Comparison of ENCODE assay signal across 24 cellular contexts in the genomic region with DNA sequence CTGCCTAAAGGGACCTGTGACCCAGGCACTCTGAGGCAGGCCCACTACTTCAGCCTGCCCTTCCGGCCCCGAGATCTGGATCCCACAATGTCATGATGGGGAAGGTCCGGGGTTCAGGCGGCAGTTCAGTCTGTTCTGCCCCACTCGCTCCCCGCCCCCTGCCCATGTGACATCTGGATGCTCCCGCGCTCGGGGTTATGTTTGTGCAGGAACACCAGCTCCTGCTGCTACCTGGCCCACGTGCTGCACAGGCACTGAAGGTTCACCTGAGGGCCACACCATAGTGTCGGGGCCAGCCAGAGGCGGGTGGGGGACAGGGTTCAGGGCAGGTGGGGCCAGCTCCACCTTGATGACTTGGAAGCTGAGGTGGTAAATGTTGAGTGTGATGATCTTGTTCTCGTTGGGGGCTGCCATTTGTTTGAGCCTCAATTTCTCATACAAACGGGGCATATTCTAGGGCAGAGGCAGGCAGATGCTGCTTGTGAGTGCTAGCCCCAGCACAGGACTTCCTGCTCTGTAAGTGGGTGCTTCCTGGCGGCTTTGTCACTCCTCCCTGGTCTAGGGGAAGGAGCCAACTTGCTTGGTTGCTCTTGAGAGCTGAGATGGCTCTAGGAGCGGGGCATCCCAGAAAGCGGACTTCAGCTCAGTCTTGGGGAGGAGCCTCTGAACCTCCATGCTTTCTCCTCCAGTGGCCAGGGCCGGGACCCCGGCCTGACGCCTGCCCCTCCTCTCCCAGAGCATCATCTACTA. TPM values are rescaled to one million over a fixed set of nuclear protein-coding genes. Genes with fewer than 3 reads are reported as not detected.
DNase-seq lines count a peak whose midpoint lies in the region; ATAC-seq lines count a peak whose summit lies in the region.
"Had no signal": no experiment of that assay in that cellular context is flagged by ENCODE, and none has a peak within 500 bp of the region (broad histone marks: within the 10 kb centered on the region; RNA-seq: fewer than 3 reads in every experiment).

No MANE protein-coding gene starts in this region.

- DNase-seq in DMS53 (lab: John Stamatoyannopoulos, UW) (peak; percentile 29), DMS53 treated with DMSO at 0.1 percent for 48 hours (lab: John Stamatoyannopoulos, UW; ENCODE audit: unreplicated experiment) (no peak), GDM1 (lab: John Stamatoyannopoulos, UW) (peak; percentile 17), NCI-H2107 (lab: John Stamatoyannopoulos, UW) (no peak)
- no peak for DNase-seq in activated naive CD4-positive, alpha-beta T cell treated with anti-CD3 and anti-CD28 coated beads, Interleukin-2, amount 50 U/mL, for 72 hours (ENCODE audit: low spot score in 2 of 2)
- DNase-seq in naive thymus-derived CD4-positive, alpha-beta T cell, result peak in 1 of 9 donors; percentile 37
- DNase-seq: adrenal gland; dermis blood vessel endothelial cell; GF-D8; hypothalamus; kidney; mesendoderm; NCI-H1436; NCI-H2171; NCI-H526 treated with DMSO at 0.1 percent for 48 hours; nephron progenitor cell; SIG-M5; stimulated activated CD4-positive, alpha-beta T cell treated with anti-CD3 and anti-CD28 coated beads, Interleukin-2, amount 100 ng/mL, for 48 hours; upper lobe of right lung had no signal

- H3K27ac ChIP-seq in naive thymus-derived CD4-positive, alpha-beta T cell (ENCODE audit: low read depth, low read length), result peak overlapping the region; percentile 55
- H3K27ac ChIP-seq: 22Rv1, adrenal gland, upper lobe of right lung had no signal

- H3K36me3 ChIP-seq in naive thymus-derived CD4-positive, alpha-beta T cell (ENCODE audit: control insufficient read depth in 2 of 3, insufficient read depth in 3 of 3, low read length in 3 of 3), result peaks cover 0 to 79% (median 10%) of the 10 kb centered on the region in 3 experiments

- H3K9me3 ChIP-seq in naive thymus-derived CD4-positive, alpha-beta T cell (ENCODE audit: control insufficient read depth in 2 of 3, low read length in 3 of 3), result no peaks in the 10 kb centered on the region
- H3K9me3 ChIP-seq: adrenal gland, upper lobe of right lung had no signal

- POLR2A ChIA-PET in naive thymus-derived CD4-positive, alpha-beta T cell (lab: Charles Lee), result interaction anchor here (0.5 to 2.5 kb wide), 8 partner anchors 10 to 890 kb away, joined by 3 to 13 read pairs (median 4); partner anchors contain the start of gene MALAT1

- H3K36me3 Mint-ChIP-seq in activated naive CD4-positive, alpha-beta T cell treated with anti-CD3 and anti-CD28 coated beads, Interleukin-2, amount 50 U/mL, for 72 hours, result peaks cover under 1 to 10% of the 10 kb centered on the region in 2 donors
- peaks cover 0 to 11% (median 4%) of the 10 kb centered on the region in 5 donors for H3K36me3 Mint-ChIP-seq in naive thymus-derived CD4-positive, alpha-beta T cell

- H3K4me1 ChIP-seq in naive thymus-derived CD4-positive, alpha-beta T cell (ENCODE audit: control insufficient read depth in 2 of 2, insufficient read depth in 2 of 2, low read length in 2 of 2), result peaks cover 8 to 20% of the 10 kb centered on the region in 2 donors

- H3K27me3 Mint-ChIP-seq in naive thymus-derived CD4-positive, alpha-beta T cell, result no peaks in the 10 kb centered on the region

- no peaks in the 10 kb centered on the region for H3K9me3 Mint-ChIP-seq in activated naive CD4-positive, alpha-beta T cell treated with anti-CD3 and anti-CD28 coated beads, Interleukin-2, amount 50 U/mL, for 72 hours
- no peaks in the 10 kb centered on the region for H3K9me3 Mint-ChIP-seq in naive thymus-derived CD4-positive, alpha-beta T cell
- H3K9me3 Mint-ChIP-seq: nephron progenitor cell had no signal

- peaks cover 11 to 26% (median 23%) of the 10 kb centered on the region in 7 donors for H3K4me1 Mint-ChIP-seq in naive thymus-derived CD4-positive, alpha-beta T cell

- no peak overlapping the region for H3K4me3 ChIP-seq in naive thymus-derived CD4-positive, alpha-beta T cell (ENCODE audit: low read length)
- H3K4me3 ChIP-seq: adrenal gland, GM12878, upper lobe of right lung had no signal

- no peak for ATAC-seq in activated naive CD4-positive, alpha-beta T cell treated with anti-CD3 and anti-CD28 coated beads, Interleukin-2, amount 50 U/mL, for 72 hours
- peak; percentile 24 for ATAC-seq in naive thymus-derived CD4-positive, alpha-beta T cell
- ATAC-seq in HG03442 (IDR thresholded peaks at IDR 0.05; ENCODE audit: unreplicated experiment), result no peak
- ATAC-seq in GM18517 (IDR thresholded peaks at IDR 0.05; ENCODE audit: unreplicated experiment), result no peak
- ATAC-seq: GM12878, upper lobe of right lung had no signal

- peak overlapping the region; percentile 75 to 94 for H3K27ac Mint-ChIP-seq in activated naive CD4-positive, alpha-beta T cell treated with anti-CD3 and anti-CD28 coated beads, Interleukin-2, amount 50 U/mL, for 72 hours
- peak overlapping the region; percentile 48 to 87 (median 73) for H3K27ac Mint-ChIP-seq in naive thymus-derived CD4-positive, alpha-beta T cell
- H3K27ac Mint-ChIP-seq: nephron progenitor cell had no signal

- CTCF ChIA-PET in naive thymus-derived CD4-positive, alpha-beta T cell (lab: Charles Lee), result no interaction called here

- H3K4me3 Mint-ChIP-seq in naive thymus-derived CD4-positive, alpha-beta T cell, result peak overlapping the region in 5 of 10 donors; percentile 0 to 39 (median 26)
- H3K4me3 Mint-ChIP-seq: nephron progenitor cell had no signal

- no peaks in the 10 kb centered on the region for H3K27me3 ChIP-seq in naive thymus-derived CD4-positive, alpha-beta T cell (ENCODE audit: control insufficient read depth in 2 of 2, insufficient read depth in 2 of 2, low read length in 2 of 2)
- H3K27me3 ChIP-seq: adrenal gland, upper lobe of right lung had no signal

- intact Hi-C loops in naive thymus-derived CD4-positive, alpha-beta T cell (cut with micrococcal nuclease), result no loop called here

RNA-seq across cellular contexts. Expression of gene SIPA1, which starts 4.3 kb away (rescaled TPM):
- total RNA-seq in activated naive CD4-positive, alpha-beta T cell treated with anti-CD3 and anti-CD28 coated beads, Interleukin-2, amount 50 U/mL, for 72 hours, result 100 to 1,000 TPM; 185 to 203 TPM
- total RNA-seq in naive thymus-derived CD4-positive, alpha-beta T cell, result 100 to 1,000 TPM; 145 to 249 (median 198) TPM
- 100 to 1,000 TPM in 1 of 2 donors, 10 to 100 TPM in 1; 90.3 to 184 TPM for polyA plus RNA-seq in naive thymus-derived CD4-positive, alpha-beta T cell

RNA-seq across cellular contexts. Expression of gene PCNX3, which starts 18.0 kb away (rescaled TPM):
- total RNA-seq in activated naive CD4-positive, alpha-beta T cell treated with anti-CD3 and anti-CD28 coated beads, Interleukin-2, amount 50 U/mL, for 72 hours, result 10 to 100 TPM; 34.8 to 48.1 TPM
- total RNA-seq in naive thymus-derived CD4-positive, alpha-beta T cell, result 10 to 100 TPM; 50.4 to 64.9 (median 56.6) TPM
- polyA plus RNA-seq in naive thymus-derived CD4-positive, alpha-beta T cell, result 1 to 10 TPM; 2.2 to 7.9 TPM

RNA-seq across cellular contexts. Expression of gene MAP3K11, which starts 19.5 kb away (rescaled TPM):
- total RNA-seq in activated naive CD4-positive, alpha-beta T cell treated with anti-CD3 and anti-CD28 coated beads, Interleukin-2, amount 50 U/mL, for 72 hours, result 10 to 100 TPM; 73.6 to 76.5 TPM
- 10 to 100 TPM; 63.3 to 91.1 (median 88.2) TPM for total RNA-seq in naive thymus-derived CD4-positive, alpha-beta T cell
- polyA plus RNA-seq in naive thymus-derived CD4-positive, alpha-beta T cell, result 10 to 100 TPM; 12.1 to 21.6 TPM

RNA-seq across cellular contexts. Expression of gene RELA, which starts 29.2 kb away (rescaled TPM):
- 10 to 100 TPM; 81.7 to 97.8 TPM for total RNA-seq in activated naive CD4-positive, alpha-beta T cell treated with anti-CD3 and anti-CD28 coated beads, Interleukin-2, amount 50 U/mL, for 72 hours
- 100 to 1,000 TPM; 106 to 303 (median 165) TPM for total RNA-seq in naive thymus-derived CD4-positive, alpha-beta T cell
- polyA plus RNA-seq in naive thymus-derived CD4-positive, alpha-beta T cell, result 10 to 100 TPM; 54.6 to 73.0 TPM

RNA-seq across cellular contexts. Expression of gene KCNK7, which starts 38.0 kb away (rescaled TPM):
- total RNA-seq in activated naive CD4-positive, alpha-beta T cell treated with anti-CD3 and anti-CD28 coated beads, Interleukin-2, amount 50 U/mL, for 72 hours, result under 1 TPM; 0.66 to 0.74 TPM
- total RNA-seq in naive thymus-derived CD4-positive, alpha-beta T cell, result 1 to 10 TPM; 2.1 to 9.2 (median 4.8) TPM
- under 1 TPM in 1 of 2 donors, not detected in 1; 0.25 TPM for polyA plus RNA-seq in naive thymus-derived CD4-positive, alpha-beta T cell
- total RNA-seq: fibroblast of villous mesenchyme had no signal

Comparison
In these comparisons a context has a peak if more than half of its experiments do, and no peak if none do; other contexts are left out.
1. DNase-seq: peak in DMS53 (single experiment) and GDM1 (single experiment); none in DMS53 treated with DMSO at 0.1 percent for 48 hours (single experiment), activated naive CD4-positive, alpha-beta T cell treated with anti-CD3 and anti-CD28 coated beads, Interleukin-2, amount 50 U/mL, for 72 hours (0 of 2) and NCI-H2107 (single experiment).